1 cellular context compared by ENCODE assay signal in genomic region chr15:40098489-40099261, GRCh38.
TF ChIP-seq lines count a peak whose summit lies in the region.

No MANE protein-coding gene starts in this region.

TF ChIP-seq in K562, 482 proteins besides CTCF, POLR2A, EP300 and RAD21 (continued from another document and continues in another):
- TF ChIP-seq HOMEZ (CRISPR knock-in tag; IDR thresholded peaks at IDR 0.05) (no peak), NFATC3 (IDR thresholded peaks at IDR 0.05) (no peak), PML (IDR thresholded peaks at IDR 0.05; ENCODE audit: low read length) (no peak), SP2 (IDR thresholded peaks at IDR 0.05; ENCODE audit: extremely low read depth, low read depth, low read length, poor library complexity, severe bottlenecking) (no peak), RB1 (IDR thresholded peaks at IDR 0.05; ENCODE audit: low read depth) (peak; percentile 26; the same call in 1 of the 2 replicates), STAT5B (CRISPR knock-in tag; IDR thresholded peaks at IDR 0.05) (no peak), NCOA1 (IDR thresholded peaks at IDR 0.05; ENCODE audit: low read depth) (peak; percentile 45; the same call in 1 of the 2 replicates), BHLHE40 (IDR thresholded peaks at IDR 0.05; ENCODE audit: low read length) (peak; percentile 88), HCFC1 (IDR thresholded peaks at IDR 0.05; ENCODE audit: low read depth, low read length) (no peak), BCL6 (CRISPR knock-in tag; IDR thresholded peaks at IDR 0.05) (no peak), ZSCAN29 (IDR thresholded peaks at IDR 0.05) (no peak), HDAC6 (IDR thresholded peaks at IDR 0.05; ENCODE audit: low read depth, low read length) (no peak), NCOR1 (IDR thresholded peaks at IDR 0.05) (peak; percentile 77), PHTF2 (CRISPR knock-in tag; IDR thresholded peaks at IDR 0.05) (no peak), ZNF263 (CRISPR knock-in tag; IDR thresholded peaks at IDR 0.05; ENCODE audit: borderline replicate concordance) (no peak), HDAC8 (tag; IDR thresholded peaks at IDR 0.05) (no peak), KHSRP (IDR thresholded peaks at IDR 0.05) (no peak), CEBPB (tag; IDR thresholded peaks at IDR 0.05) (no peak), ZBED1 (IDR thresholded peaks at IDR 0.05) (no peak), SMAD2 (IDR thresholded peaks at IDR 0.05; ENCODE audit: low read depth, low read length) (no peak), MCM3 (IDR thresholded peaks at IDR 0.05) (no peak), STAG1 (CRISPR knock-in tag; IDR thresholded peaks at IDR 0.05; ENCODE audit: borderline replicate concordance) (no peak), ESRRB (CRISPR knock-in tag; IDR thresholded peaks at IDR 0.05; ENCODE audit: borderline replicate concordance) (no peak), CTBP1 (IDR thresholded peaks at IDR 0.05; ENCODE audit: borderline replicate concordance) (peak; percentile 59; the same call in 1 of the 2 replicates), RNF219 (CRISPR knock-in tag; IDR thresholded peaks at IDR 0.05) (no peak), ZNF224 (CRISPR knock-in tag; IDR thresholded peaks at IDR 0.05) (no peak), E2F8 (IDR thresholded peaks at IDR 0.05; ENCODE audit: low read depth, partially characterized antibody) (no peak), HNRNPLL (IDR thresholded peaks at IDR 0.05; ENCODE audit: low read depth, low read length, poor library complexity, severe bottlenecking) (peak; percentile 34), TEAD4 (IDR thresholded peaks at IDR 0.05; ENCODE audit: low read length) (no peak), TEAD4 (CRISPR knock-in tag; IDR thresholded peaks at IDR 0.05; ENCODE audit: borderline replicate concordance) (no peak), PURB (CRISPR knock-in tag; IDR thresholded peaks at IDR 0.05; ENCODE audit: low read depth) (no peak), SRSF7 (optimal IDR thresholded peaks at IDR 0.05; ENCODE audit: low read depth, low read length) (no peak), PRMT5 (CRISPR knock-in tag; IDR thresholded peaks at IDR 0.05) (no peak), SLC30A9 (CRISPR knock-in tag; IDR thresholded peaks at IDR 0.05) (no peak), RFX5 (IDR thresholded peaks at IDR 0.05; ENCODE audit: low read depth, low read length) (no peak), ASH1L (IDR thresholded peaks at IDR 0.05; ENCODE audit: borderline replicate concordance, low read depth, partially characterized antibody) (no peak)
- TF ChIP-seq, protein P1, sequence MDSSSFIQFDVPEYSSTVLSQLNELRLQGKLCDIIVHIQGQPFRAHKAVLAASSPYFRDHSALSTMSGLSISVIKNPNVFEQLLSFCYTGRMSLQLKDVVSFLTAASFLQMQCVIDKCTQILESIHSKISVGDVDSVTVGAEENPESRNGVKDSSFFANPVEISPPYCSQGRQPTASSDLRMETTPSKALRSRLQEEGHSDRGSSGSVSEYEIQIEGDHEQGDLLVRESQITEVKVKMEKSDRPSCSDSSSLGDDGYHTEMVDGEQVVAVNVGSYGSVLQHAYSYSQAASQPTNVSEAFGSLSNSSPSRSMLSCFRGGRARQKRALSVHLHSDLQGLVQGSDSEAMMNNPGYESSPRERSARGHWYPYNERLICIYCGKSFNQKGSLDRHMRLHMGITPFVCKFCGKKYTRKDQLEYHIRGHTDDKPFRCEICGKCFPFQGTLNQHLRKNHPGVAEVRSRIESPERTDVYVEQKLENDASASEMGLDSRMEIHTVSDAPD (CRISPR knock-in tag; IDR thresholded peaks at IDR 0.05), result no peak
- TF ChIP-seq, protein P2, sequence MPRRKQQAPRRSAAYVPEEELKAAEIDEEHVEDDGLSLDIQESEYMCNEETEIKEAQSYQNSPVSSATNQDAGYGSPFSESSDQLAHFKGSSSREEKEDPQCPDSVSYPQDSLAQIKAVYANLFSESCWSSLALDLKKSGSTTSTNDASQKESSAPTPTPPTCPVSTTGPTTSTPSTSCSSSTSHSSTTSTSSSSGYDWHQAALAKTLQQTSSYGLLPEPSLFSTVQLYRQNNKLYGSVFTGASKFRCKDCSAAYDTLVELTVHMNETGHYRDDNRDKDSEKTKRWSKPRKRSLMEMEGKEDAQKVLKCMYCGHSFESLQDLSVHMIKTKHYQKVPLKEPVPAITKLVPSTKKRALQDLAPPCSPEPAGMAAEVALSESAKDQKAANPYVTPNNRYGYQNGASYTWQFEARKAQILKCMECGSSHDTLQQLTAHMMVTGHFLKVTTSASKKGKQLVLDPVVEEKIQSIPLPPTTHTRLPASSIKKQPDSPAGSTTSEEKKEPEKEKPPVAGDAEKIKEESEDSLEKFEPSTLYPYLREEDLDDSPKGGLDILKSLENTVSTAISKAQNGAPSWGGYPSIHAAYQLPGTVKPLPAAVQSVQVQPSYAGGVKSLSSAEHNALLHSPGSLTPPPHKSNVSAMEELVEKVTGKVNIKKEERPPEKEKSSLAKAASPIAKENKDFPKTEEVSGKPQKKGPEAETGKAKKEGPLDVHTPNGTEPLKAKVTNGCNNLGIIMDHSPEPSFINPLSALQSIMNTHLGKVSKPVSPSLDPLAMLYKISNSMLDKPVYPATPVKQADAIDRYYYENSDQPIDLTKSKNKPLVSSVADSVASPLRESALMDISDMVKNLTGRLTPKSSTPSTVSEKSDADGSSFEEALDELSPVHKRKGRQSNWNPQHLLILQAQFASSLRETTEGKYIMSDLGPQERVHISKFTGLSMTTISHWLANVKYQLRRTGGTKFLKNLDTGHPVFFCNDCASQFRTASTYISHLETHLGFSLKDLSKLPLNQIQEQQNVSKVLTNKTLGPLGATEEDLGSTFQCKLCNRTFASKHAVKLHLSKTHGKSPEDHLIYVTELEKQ (CRISPR knock-in tag; IDR thresholded peaks at IDR 0.05), result no peak
- TF ChIP-seq, protein P3, sequence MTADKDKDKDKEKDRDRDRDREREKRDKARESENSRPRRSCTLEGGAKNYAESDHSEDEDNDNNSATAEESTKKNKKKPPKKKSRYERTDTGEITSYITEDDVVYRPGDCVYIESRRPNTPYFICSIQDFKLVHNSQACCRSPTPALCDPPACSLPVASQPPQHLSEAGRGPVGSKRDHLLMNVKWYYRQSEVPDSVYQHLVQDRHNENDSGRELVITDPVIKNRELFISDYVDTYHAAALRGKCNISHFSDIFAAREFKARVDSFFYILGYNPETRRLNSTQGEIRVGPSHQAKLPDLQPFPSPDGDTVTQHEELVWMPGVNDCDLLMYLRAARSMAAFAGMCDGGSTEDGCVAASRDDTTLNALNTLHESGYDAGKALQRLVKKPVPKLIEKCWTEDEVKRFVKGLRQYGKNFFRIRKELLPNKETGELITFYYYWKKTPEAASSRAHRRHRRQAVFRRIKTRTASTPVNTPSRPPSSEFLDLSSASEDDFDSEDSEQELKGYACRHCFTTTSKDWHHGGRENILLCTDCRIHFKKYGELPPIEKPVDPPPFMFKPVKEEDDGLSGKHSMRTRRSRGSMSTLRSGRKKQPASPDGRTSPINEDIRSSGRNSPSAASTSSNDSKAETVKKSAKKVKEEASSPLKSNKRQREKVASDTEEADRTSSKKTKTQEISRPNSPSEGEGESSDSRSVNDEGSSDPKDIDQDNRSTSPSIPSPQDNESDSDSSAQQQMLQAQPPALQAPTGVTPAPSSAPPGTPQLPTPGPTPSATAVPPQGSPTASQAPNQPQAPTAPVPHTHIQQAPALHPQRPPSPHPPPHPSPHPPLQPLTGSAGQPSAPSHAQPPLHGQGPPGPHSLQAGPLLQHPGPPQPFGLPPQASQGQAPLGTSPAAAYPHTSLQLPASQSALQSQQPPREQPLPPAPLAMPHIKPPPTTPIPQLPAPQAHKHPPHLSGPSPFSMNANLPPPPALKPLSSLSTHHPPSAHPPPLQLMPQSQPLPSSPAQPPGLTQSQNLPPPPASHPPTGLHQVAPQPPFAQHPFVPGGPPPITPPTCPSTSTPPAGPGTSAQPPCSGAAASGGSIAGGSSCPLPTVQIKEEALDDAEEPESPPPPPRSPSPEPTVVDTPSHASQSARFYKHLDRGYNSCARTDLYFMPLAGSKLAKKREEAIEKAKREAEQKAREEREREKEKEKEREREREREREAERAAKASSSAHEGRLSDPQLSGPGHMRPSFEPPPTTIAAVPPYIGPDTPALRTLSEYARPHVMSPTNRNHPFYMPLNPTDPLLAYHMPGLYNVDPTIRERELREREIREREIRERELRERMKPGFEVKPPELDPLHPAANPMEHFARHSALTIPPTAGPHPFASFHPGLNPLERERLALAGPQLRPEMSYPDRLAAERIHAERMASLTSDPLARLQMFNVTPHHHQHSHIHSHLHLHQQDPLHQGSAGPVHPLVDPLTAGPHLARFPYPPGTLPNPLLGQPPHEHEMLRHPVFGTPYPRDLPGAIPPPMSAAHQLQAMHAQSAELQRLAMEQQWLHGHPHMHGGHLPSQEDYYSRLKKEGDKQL (CRISPR knock-in tag; IDR thresholded peaks at IDR 0.05; ENCODE audit: borderline replicate concordance), result no peak
- TF ChIP-seq, protein P4, sequence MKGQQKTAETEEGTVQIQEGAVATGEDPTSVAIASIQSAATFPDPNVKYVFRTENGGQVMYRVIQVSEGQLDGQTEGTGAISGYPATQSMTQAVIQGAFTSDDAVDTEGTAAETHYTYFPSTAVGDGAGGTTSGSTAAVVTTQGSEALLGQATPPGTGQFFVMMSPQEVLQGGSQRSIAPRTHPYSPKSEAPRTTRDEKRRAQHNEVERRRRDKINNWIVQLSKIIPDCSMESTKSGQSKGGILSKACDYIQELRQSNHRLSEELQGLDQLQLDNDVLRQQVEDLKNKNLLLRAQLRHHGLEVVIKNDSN (CRISPR knock-in tag; IDR thresholded peaks at IDR 0.05), result no peak; the same call in 1 of the 2 replicates
- TF ChIP-seq, protein P5, sequence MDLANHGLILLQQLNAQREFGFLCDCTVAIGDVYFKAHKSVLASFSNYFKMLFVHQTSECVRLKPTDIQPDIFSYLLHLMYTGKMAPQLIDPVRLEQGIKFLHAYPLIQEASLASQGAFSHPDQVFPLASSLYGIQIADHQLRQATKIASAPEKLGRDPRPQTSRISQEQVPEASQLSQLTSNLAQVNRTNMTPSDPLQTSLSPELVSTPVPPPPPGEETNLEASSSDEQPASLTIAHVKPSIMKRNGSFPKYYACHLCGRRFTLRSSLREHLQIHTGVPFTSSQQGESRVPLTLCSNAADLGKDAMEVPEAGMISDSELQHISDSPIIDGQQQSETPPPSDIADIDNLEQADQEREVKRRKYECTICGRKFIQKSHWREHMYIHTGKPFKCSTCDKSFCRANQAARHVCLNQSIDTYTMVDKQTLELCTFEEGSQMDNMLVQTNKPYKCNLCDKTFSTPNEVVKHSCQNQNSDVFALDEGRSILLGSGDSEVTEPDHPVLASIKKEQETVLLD (IDR thresholded peaks at IDR 0.05), result peak; percentile 41; the same call in 1 of the 2 replicates
- TF ChIP-seq, protein P6, sequence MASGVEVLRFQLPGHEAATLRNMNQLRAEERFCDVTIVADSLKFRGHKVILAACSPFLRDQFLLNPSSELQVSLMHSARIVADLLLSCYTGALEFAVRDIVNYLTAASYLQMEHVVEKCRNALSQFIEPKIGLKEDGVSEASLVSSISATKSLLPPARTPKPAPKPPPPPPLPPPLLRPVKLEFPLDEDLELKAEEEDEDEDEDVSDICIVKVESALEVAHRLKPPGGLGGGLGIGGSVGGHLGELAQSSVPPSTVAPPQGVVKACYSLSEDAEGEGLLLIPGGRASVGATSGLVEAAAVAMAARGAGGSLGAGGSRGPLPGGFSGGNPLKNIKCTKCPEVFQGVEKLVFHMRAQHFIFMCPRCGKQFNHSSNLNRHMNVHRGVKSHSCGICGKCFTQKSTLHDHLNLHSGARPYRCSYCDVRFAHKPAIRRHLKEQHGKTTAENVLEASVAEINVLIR (CRISPR knock-in tag; IDR thresholded peaks at IDR 0.05), result no peak
- TF ChIP-seq, protein P7, sequence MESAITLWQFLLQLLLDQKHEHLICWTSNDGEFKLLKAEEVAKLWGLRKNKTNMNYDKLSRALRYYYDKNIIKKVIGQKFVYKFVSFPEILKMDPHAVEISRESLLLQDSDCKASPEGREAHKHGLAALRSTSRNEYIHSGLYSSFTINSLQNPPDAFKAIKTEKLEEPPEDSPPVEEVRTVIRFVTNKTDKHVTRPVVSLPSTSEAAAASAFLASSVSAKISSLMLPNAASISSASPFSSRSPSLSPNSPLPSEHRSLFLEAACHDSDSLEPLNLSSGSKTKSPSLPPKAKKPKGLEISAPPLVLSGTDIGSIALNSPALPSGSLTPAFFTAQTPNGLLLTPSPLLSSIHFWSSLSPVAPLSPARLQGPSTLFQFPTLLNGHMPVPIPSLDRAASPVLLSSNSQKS (CRISPR knock-in tag; IDR thresholded peaks at IDR 0.05), result no peak
